8 cellular contexts compared by ENCODE assay signal in the genomic region with DNA sequence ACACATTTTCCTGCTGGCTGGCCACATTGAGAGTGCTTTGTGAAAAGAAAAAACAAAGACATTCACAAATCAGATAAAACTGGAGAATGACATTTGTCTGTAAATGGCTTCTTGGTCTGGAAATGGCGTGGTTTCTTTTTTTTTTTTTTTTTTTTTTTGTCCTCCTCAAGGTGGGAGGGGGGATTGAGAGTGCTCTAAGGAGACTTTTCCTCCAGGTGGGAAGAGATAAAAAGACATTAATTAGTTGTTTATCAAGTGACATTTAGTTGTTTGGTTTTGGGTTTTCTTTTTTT. TPM values are rescaled to one million over a fixed set of nuclear protein-coding genes. Genes with fewer than 3 reads are reported as not detected.
A peak's percentile ranks its signal among the peaks of the same experiment; 100 is the strongest.
DNase-seq lines count a peak whose midpoint lies in the region; ATAC-seq and TF ChIP-seq lines count a peak whose summit lies in the region.

No MANE protein-coding gene starts in this region.

- peak overlapping the region; percentile 98 for H3K4me3 ChIP-seq in Loucy (ENCODE audit: low read length, poor library complexity, severe bottlenecking)
- peak overlapping the region; percentile 73 to 89 (median 88) for H3K4me3 ChIP-seq in mammary epithelial cell (replicated peaks in 1 of 3; ENCODE audit: insufficient read depth in 1 of 3, low read depth in 2 of 3, low read length in 3 of 3)

- H3K4me2 ChIP-seq in Loucy (ENCODE audit: low read depth, low read length, poor library complexity, severe bottlenecking), result peak overlapping the region; percentile 97
- H3K4me2 ChIP-seq in mammary epithelial cell (ENCODE audit: insufficient read depth, low read depth, low read length), result peak overlapping the region; percentile 83

- TF ChIP-seq POLR2A in GM18505 (IDR thresholded peaks at IDR 0.05; ENCODE audit: borderline replicate concordance, extremely low read depth, insufficient read depth, insufficient read length), result no peak

- H3K36me3 ChIP-seq in Loucy (ENCODE audit: insufficient read depth, low read length) (peaks cover 23% of the 10 kb centered on the region), mammary epithelial cell (ENCODE audit: insufficient read depth, low read length) (no peaks in the 10 kb centered on the region)

- DNase-seq in COLO829 (ENCODE audit: low spot score) (peak; percentile 41), mammary epithelial cell (no peak), naive B cell (no peak), HK-2 (ENCODE audit: unreplicated experiment) (no peak), EL (no peak), NCI-H345 (lab: John Stamatoyannopoulos, UW) (no peak)

- CTCF ChIA-PET in mammary epithelial cell (lab: Charles Lee; ENCODE audit: low non-redundant PET), result no interaction called here

- H3K9me3 ChIP-seq in Loucy (ENCODE audit: insufficient read depth, low read depth, low read length) (no peaks in the 10 kb centered on the region), mammary epithelial cell (replicated peaks; ENCODE audit: insufficient read depth, low read length) (no peaks in the 10 kb centered on the region)

- no TSS peak for BruUV-seq in mammary epithelial cell (replicated peaks; lab: Mats Ljungman, UMichigan)

- H3K4me1 ChIP-seq in Loucy (ENCODE audit: insufficient read depth, low read length, poor library complexity, severe bottlenecking) (peaks cover 50% of the 10 kb centered on the region), mammary epithelial cell (ENCODE audit: insufficient read depth, low read length) (peaks cover 29% of the 10 kb centered on the region)

- H3K27me3 ChIP-seq in Loucy (ENCODE audit: insufficient read depth, low read length, poor library complexity, severe bottlenecking) (no peaks in the 10 kb centered on the region), mammary epithelial cell (ENCODE audit: insufficient read depth, low read length) (no peaks in the 10 kb centered on the region)

- dilution Hi-C loops in mammary epithelial cell (cut with HindIII; ENCODE audit: low sequenced_read_pairs), result no loop called here

- peak overlapping the region; percentile 86 to 98 (median 94) for H3K4me3 Mint-ChIP-seq in naive B cell

- H2AFZ ChIP-seq in Loucy (ENCODE audit: low read length), result no peak overlapping the region
- H2AFZ ChIP-seq in mammary epithelial cell (ENCODE audit: low read depth, low read length), result no peak overlapping the region

- H3K27ac Mint-ChIP-seq in naive B cell, result peak overlapping the region; percentile 95 to 99 (median 98)

- H3K27me3 Mint-ChIP-seq in naive B cell, result no peaks in the 10 kb centered on the region

- 0% methylated on average over 1 of the region's 1 CpG for WGBS in mammary epithelial cell (ENCODE audit: low coverage, missing lambda C conversion rate)

- ATAC-seq in naive B cell (ENCODE audit: low read depth in 2 of 2), result no peak
- no peak for ATAC-seq in GM18505 (IDR thresholded peaks at IDR 0.05; ENCODE audit: unreplicated experiment)

- TF ChIP-seq CTCF in Loucy (conservative IDR thresholded peaks at IDR 0.05; ENCODE audit: low read length), result no peak
- no peak for TF ChIP-seq CTCF in mammary epithelial cell (conservative IDR thresholded peaks at IDR 0.05 in 1 of 2, IDR thresholded peaks at IDR 0.05 in 1 of 2; ENCODE audit: extremely low read depth in 1 of 2, insufficient read depth in 1 of 2, low read depth in 1 of 2, low read length in 2 of 2)

- peak overlapping the region; percentile 70 for H3K27ac ChIP-seq in mammary epithelial cell (ENCODE audit: insufficient read depth, low read depth, low read length)

- H3K79me2 ChIP-seq in Loucy (ENCODE audit: insufficient read depth, low read length) (peaks cover 75% of the 10 kb centered on the region), mammary epithelial cell (ENCODE audit: insufficient read depth, low read length) (peaks cover 68% of the 10 kb centered on the region)

- peaks cover 0 to 2% (median 0%) of the 10 kb centered on the region in 7 donors for H3K9me3 Mint-ChIP-seq in naive B cell

- intact Hi-C loops in mammary epithelial cell (cut with micrococcal nuclease), result loop anchor here (5.0 kb wide), 2 partner anchors 241 to 581 kb away; a partner anchor contains a TSS

- peaks cover 0 to 9% of the 10 kb centered on the region in 2 donors for H3K36me3 Mint-ChIP-seq in naive B cell

- peak overlapping the region; percentile 95 for H3K9ac ChIP-seq in Loucy (ENCODE audit: low read depth, low read length, poor library complexity, severe bottlenecking)
- peak overlapping the region; percentile 75 for H3K9ac ChIP-seq in mammary epithelial cell (ENCODE audit: insufficient read depth, low read length)

- H3K9me2 ChIP-seq in Loucy (replicated peaks; ENCODE audit: low read depth, low read length), result no peaks in the 10 kb centered on the region

- H4K20me1 ChIP-seq in Loucy (ENCODE audit: insufficient read depth, low read length, poor library complexity, severe bottlenecking), result peaks cover 55% of the 10 kb centered on the region
- H4K20me1 ChIP-seq in mammary epithelial cell (ENCODE audit: insufficient read depth, low read length), result peaks cover 2% of the 10 kb centered on the region

- peaks cover 47 to 54% (median 49%) of the 10 kb centered on the region in 3 donors for H3K4me1 Mint-ChIP-seq in naive B cell

- H3F3A ChIP-seq in Loucy (ENCODE audit: low read depth), result no peaks in the 10 kb centered on the region

- in situ Hi-C loops in mammary epithelial cell (cut with MboI; ENCODE audit: low sequenced_read_pairs in 2 of 2), result no loop called here

RNA-seq across cellular contexts. Expression of a gene that starts 40.4 kb away (rescaled TPM):
- 100 to 1,000 TPM; 289 to 682 TPM for total RNA-seq in mammary epithelial cell
- polyA plus RNA-seq in mammary epithelial cell (1,072 TPM), naive B cell (ENCODE audit: low read depth in 6 of 6) (100 to 1,000 TPM; 133 to 298 (median 194) TPM)
- polyA minus RNA-seq in mammary epithelial cell, result 1,722 TPM

RNA-seq across cellular contexts. Expression of a gene that starts 42.2 kb away (rescaled TPM):
- total RNA-seq in mammary epithelial cell, result under 1 TPM; 0.33 to 0.73 TPM
- polyA plus RNA-seq in mammary epithelial cell (0.27 TPM), naive B cell (ENCODE audit: low read depth in 6 of 6) (under 1 TPM in 1 of 6 donors, not detected in 5; 0.35 TPM)
- not detected for polyA minus RNA-seq in mammary epithelial cell
